ENCODE assay signal across 8 cellular contexts in the genomic region with DNA sequence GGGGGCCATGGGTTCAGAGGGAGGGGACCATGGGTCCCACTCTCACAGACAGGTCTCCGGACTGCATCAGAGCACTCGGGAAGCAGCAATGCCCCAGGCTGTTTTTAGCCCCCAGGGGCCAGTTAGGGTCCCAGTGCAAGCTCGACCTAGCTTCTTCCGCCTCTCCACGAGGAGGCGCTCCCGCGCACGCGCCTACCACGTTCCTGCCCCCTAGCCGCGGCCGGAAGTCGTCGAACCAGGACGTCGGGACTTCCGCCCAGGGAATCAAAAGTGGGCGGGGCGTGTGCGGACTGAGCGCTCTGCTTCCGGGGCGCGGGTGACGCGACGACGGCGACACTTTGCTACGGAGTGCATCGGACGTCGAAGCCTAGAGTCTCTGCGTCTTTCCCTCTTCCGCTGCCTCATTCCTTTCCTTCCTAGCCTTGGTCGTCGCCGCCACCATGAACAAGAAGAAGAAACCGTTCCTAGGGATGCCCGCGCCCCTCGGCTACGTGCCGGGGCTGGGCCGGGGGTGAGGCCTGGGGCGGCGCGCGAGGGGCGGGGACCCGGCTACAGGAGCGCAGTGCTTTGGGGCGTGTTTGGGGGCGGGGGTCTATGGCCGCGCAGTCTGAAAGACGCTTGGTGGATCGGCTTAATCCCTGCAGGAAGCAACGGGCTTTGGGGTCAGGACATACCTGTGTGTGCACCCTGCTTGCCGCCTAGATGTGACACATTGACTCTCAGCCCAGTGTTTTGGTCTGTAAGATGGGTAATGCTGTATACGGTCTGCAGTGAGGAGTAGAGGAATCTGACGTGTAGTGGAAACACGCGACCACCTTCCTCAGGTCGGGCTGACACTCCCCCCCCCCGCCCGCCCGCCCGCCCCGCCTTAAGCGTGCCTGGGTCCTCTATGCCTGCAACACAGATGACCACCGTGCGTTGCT. TPM values are rescaled to one million over a fixed set of nuclear protein-coding genes. Genes with fewer than 3 reads are reported as not detected.
A peak's percentile ranks its signal among the peaks of the same experiment; 100 is the strongest.
DNase-seq lines count a peak whose midpoint lies in the region; ATAC-seq and TF ChIP-seq lines count a peak whose summit lies in the region.

A gene with protein sequence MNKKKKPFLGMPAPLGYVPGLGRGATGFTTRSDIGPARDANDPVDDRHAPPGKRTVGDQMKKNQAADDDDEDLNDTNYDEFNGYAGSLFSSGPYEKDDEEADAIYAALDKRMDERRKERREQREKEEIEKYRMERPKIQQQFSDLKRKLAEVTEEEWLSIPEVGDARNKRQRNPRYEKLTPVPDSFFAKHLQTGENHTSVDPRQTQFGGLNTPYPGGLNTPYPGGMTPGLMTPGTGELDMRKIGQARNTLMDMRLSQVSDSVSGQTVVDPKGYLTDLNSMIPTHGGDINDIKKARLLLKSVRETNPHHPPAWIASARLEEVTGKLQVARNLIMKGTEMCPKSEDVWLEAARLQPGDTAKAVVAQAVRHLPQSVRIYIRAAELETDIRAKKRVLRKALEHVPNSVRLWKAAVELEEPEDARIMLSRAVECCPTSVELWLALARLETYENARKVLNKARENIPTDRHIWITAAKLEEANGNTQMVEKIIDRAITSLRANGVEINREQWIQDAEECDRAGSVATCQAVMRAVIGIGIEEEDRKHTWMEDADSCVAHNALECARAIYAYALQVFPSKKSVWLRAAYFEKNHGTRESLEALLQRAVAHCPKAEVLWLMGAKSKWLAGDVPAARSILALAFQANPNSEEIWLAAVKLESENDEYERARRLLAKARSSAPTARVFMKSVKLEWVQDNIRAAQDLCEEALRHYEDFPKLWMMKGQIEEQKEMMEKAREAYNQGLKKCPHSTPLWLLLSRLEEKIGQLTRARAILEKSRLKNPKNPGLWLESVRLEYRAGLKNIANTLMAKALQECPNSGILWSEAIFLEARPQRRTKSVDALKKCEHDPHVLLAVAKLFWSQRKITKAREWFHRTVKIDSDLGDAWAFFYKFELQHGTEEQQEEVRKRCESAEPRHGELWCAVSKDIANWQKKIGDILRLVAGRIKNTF (plus strand): TSS at position 327 of the 923 bp plus-strand sequence. CDS start 114 bp downstream, at position 441.

- H3K27me3 ChIP-seq in DOHH2 (ENCODE audit: control insufficient read depth, low read length) (no peaks in the 10 kb centered on the region), fibroblast of lung (ENCODE audit: control insufficient read depth, insufficient read depth, low read length) (no peaks in the 10 kb centered on the region)

- H3K4me1 Mint-ChIP-seq in naive thymus-derived CD8-positive, alpha-beta T cell: peaks cover 44 to 69% (median 65%) of the 10 kb centered on the region in 4 donors

- no peaks in the 10 kb centered on the region for H3K9me3 Mint-ChIP-seq in naive thymus-derived CD8-positive, alpha-beta T cell

- peak within 1 kb of the TSS; percentile 90 for H3K27ac ChIP-seq in DOHH2 (ENCODE audit: low read depth, low read length)
- peak within 1 kb of the TSS; percentile 83 for H3K27ac ChIP-seq in fibroblast of lung (ENCODE audit: insufficient read depth, low read length)

- peaks cover 50% of the 10 kb centered on the region for H3K79me2 ChIP-seq in DOHH2 (ENCODE audit: control insufficient read depth, low read length)
- H3K79me2 ChIP-seq in fibroblast of lung (ENCODE audit: control insufficient read depth, insufficient read depth, low read length): peaks cover 16% of the 10 kb centered on the region

- H3K4me2 ChIP-seq in DOHH2 (ENCODE audit: low read length) (peak within 1 kb of the TSS; percentile 77), fibroblast of lung (ENCODE audit: extremely low read depth, insufficient read depth, low read length) (peak within 1 kb of the TSS; percentile 88)

- DNase-seq in LHCN-M2 (ENCODE audit: low read depth) (peak; percentile 94), RPMI7951 (ENCODE audit: low read depth) (peak; percentile 96), fibroblast of lung (ENCODE audit: low read depth in 2 of 2) (peak; percentile 93 to 94)
- peak; percentile 90 to 93 for DNase-seq in activated T-helper 1 cell treated with anti-CD3 and anti-CD28 coated beads, Interleukin-2, amount 50 U/mL, for 16 hours (ENCODE audit: low read depth in 1 of 2, low spot score in 1 of 2)
- DNase-seq in naive thymus-derived CD8-positive, alpha-beta T cell: peak; percentile 89 to 97 (median 94)
- DNase-seq in stimulated activated naive CD4-positive, alpha-beta T cell (lab: John Stamatoyannopoulos, UW): peak; percentile 84 to 94 (median 92)

- H3K4me1 ChIP-seq in DOHH2 (ENCODE audit: control insufficient read depth, low read length) (peaks cover 41% of the 10 kb centered on the region), fibroblast of lung (ENCODE audit: control insufficient read depth, extremely low read depth, insufficient read depth, low read length) (peaks cover 13% of the 10 kb centered on the region)

- TF ChIP-seq CTCF in DOHH2 (IDR thresholded peaks at IDR 0.05; ENCODE audit: low read depth, low read length, poor library complexity, severe bottlenecking) (peak; percentile 88), fibroblast of lung (conservative IDR thresholded peaks at IDR 0.05 in 1 of 2, IDR thresholded peaks at IDR 0.05 in 1 of 2; ENCODE audit: low read depth in 1 of 2, low read length in 2 of 2) (peak; percentile 87 to 91)

- peak within 1 kb of the TSS; percentile 84 for H2AFZ ChIP-seq in fibroblast of lung (ENCODE audit: low read length)

- POLR2A ChIA-PET in naive thymus-derived CD8-positive, alpha-beta T cell (lab: Charles Lee): interaction anchor here (0.6 to 4.0 kb wide), 29 partner anchors 11 to 460 kb away, joined by 3 to 67 read pairs (median 6); a partner anchor contains a TSS

- peak within 1 kb of the TSS; percentile 84 to 98 (median 96) for H3K4me3 Mint-ChIP-seq in naive thymus-derived CD8-positive, alpha-beta T cell

- peak; percentile 57 for ATAC-seq in GM21825 (IDR thresholded peaks at IDR 0.05; ENCODE audit: unreplicated experiment)
- peak; percentile 56 to 65 for ATAC-seq in naive thymus-derived CD8-positive, alpha-beta T cell

- H3K36me3 Mint-ChIP-seq in naive thymus-derived CD8-positive, alpha-beta T cell: peaks cover 0 to 50% (median 15%) of the 10 kb centered on the region in 3 donors

- peaks cover 41% of the 10 kb centered on the region for H3K36me3 ChIP-seq in DOHH2 (ENCODE audit: control insufficient read depth, low read length)
- peaks cover 6% of the 10 kb centered on the region for H3K36me3 ChIP-seq in fibroblast of lung (ENCODE audit: control insufficient read depth, insufficient read depth, low read length)

- H3K9me3 ChIP-seq in DOHH2 (ENCODE audit: control insufficient read depth, insufficient read depth, low read length) (no peaks in the 10 kb centered on the region), fibroblast of lung (ENCODE audit: control insufficient read depth, insufficient read depth, low read depth, low read length) (no peaks in the 10 kb centered on the region)

- peaks cover 4% of the 10 kb centered on the region; the same call in 1 of the 2 replicates for H4K20me1 ChIP-seq in DOHH2 (ENCODE audit: control insufficient read depth, insufficient read depth, low read depth, low read length)
- H4K20me1 ChIP-seq in fibroblast of lung (ENCODE audit: control insufficient read depth, extremely low read depth, insufficient read depth, low read length): no peaks in the 10 kb centered on the region

- no peaks in the 10 kb centered on the region for H3K9me2 ChIP-seq in DOHH2 (replicated peaks; ENCODE audit: control insufficient read depth, low read length)

- H3K4me3 ChIP-seq in DOHH2 (ENCODE audit: low read length) (peak within 1 kb of the TSS; percentile 97), fibroblast of lung (replicated peaks in 1 of 4; ENCODE audit: control extremely low read depth in 1 of 4, insufficient read depth in 1 of 4, low read depth in 3 of 4, low read length in 4 of 4) (peak within 1 kb of the TSS; percentile 71 to 97 (median 89))

- peaks cover 17% of the 10 kb centered on the region for H3F3A ChIP-seq in DOHH2 (ENCODE audit: control insufficient read depth, insufficient read depth)

- H3K27ac Mint-ChIP-seq in naive thymus-derived CD8-positive, alpha-beta T cell: peak within 1 kb of the TSS; percentile 94 to 98 (median 96)

- peak within 1 kb of the TSS; percentile 83 for H3K9ac ChIP-seq in fibroblast of lung (ENCODE audit: insufficient read depth, low read length)

- H3K27me3 Mint-ChIP-seq in naive thymus-derived CD8-positive, alpha-beta T cell: no peaks in the 10 kb centered on the region

RNA-seq across cellular contexts. Expression of the gene that starts here (rescaled TPM):
- 50.1 and 60.4 TPM in 2 replicates for total RNA-seq in LHCN-M2 (2014; rRNA removed)
- 64.7 TPM for polyA plus RNA-seq in LHCN-M2 (2012)
- total RNA-seq in RPMI7951 (2014; rRNA removed; shearing (Covaris generic)): 68.4 and 74.2 TPM in 2 replicates
- 52.0 and 55.2 TPM in 2 replicates for total RNA-seq in fibroblast of lung
- 28.2 and 40.5 TPM in 2 replicates for polyA plus RNA-seq in fibroblast of lung
- 48.5 and 62.9 TPM in 2 replicates for polyA plus RNA-seq in fibroblast of lung (2012)
- 58.5 and 85.6 TPM in 2 replicates for polyA minus RNA-seq in fibroblast of lung (ENCODE audit: low replicate concordance)
- 10 to 100 TPM; 91.1 to 93.3 TPM for total RNA-seq in naive thymus-derived CD8-positive, alpha-beta T cell
- polyA plus RNA-seq in naive thymus-derived CD8-positive, alpha-beta T cell: 100 to 1,000 TPM in 1 of 3 donors, 10 to 100 TPM in 2; 67.2 to 110 (median 85.9) TPM

Comparison
In these comparisons a context has a peak if more than half of its experiments do, and no peak if none do; other contexts are left out.
1. Peak in every context shown above with its lines: DNase-seq, ATAC-seq, H3K4me3 ChIP-seq and H3K27ac ChIP-seq.